1 cellular context compared by ENCODE assay signal in the genomic region with DNA sequence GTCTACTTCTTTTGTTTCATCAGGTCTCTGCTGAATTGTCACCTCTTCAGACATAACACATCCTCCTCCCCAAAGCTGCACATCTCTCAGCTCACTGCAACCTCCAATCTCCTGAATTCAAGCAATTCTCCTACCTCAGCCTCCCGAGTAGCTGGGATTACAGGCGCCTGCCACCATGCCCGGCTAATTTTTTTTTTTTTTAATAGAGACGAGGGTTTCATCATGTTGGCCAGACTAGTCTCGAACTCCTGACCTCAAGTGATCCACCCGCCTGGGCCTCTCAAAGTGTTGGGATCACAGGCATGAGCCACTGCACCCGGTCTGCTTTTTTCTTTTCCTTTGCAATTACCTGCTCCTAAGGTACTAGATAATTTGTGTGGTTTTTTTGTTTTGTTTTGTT.
A peak's percentile ranks its signal among the peaks of the same experiment; 100 is the strongest.
TF ChIP-seq lines count a peak whose summit lies in the region.
"Not testable (repeated sequence)": the region's sequence is repeated elsewhere in the genome, so short reads cannot be mapped to it uniquely, and the experiment has no call there.

No MANE protein-coding gene starts in this region.

TF ChIP-seq in K562, 482 proteins besides CTCF, POLR2A, EP300 and RAD21:
- TF ChIP-seq ATF7 (IDR thresholded peaks at IDR 0.05) (0 out of 2 replicates have a peak, but pooled peaks have one; percentile 37), EP400 (IDR thresholded peaks at IDR 0.05) (peak; percentile 10; the same call in 1 of the 2 replicates), BCOR (IDR thresholded peaks at IDR 0.05) (peak; percentile 37; the same call in 1 of the 2 replicates), LARP7 (IDR thresholded peaks at IDR 0.05) (peak; percentile 50; the same call in 1 of the 2 replicates), ZNF384 (IDR thresholded peaks at IDR 0.05; ENCODE audit: low read depth, low read length) (peak; percentile 64), HDGF (IDR thresholded peaks at IDR 0.05) (peak; percentile 35; the same call in 1 of the 2 replicates), CEBPG (CRISPR knock-in tag; IDR thresholded peaks at IDR 0.05) (peak; percentile 28; the same call in 1 of the 2 replicates), CEBPG (tag; conservative IDR thresholded peaks at IDR 0.05 in 1 of 2, IDR thresholded peaks at IDR 0.05 in 1 of 2) (peak; percentile 73 to 81), ZEB2 (IDR thresholded peaks at IDR 0.05) (0 out of 2 replicates have a peak, but pooled peaks have one; percentile 13), SMAD4 (CRISPR knock-in tag; conservative IDR thresholded peaks at IDR 0.05) (0 out of 2 replicates have a peak, but pooled peaks have one; percentile 7), TBP (optimal IDR thresholded peaks at IDR 0.05; ENCODE audit: low read depth, low read length) (peak; percentile 47), ZNF197 (CRISPR knock-in tag; IDR thresholded peaks at IDR 0.05; ENCODE audit: low read depth) (0 out of 2 replicates have a peak, but pooled peaks have one; percentile 22), CEBPB (tag; IDR thresholded peaks at IDR 0.05) (peak; percentile 75), CTBP1 (IDR thresholded peaks at IDR 0.05; ENCODE audit: borderline replicate concordance) (peak; percentile 20; the same call in 1 of the 2 replicates), ADNP (tag; IDR thresholded peaks at IDR 0.05) (peak; percentile 89)
- TF ChIP-seq, protein P1, sequence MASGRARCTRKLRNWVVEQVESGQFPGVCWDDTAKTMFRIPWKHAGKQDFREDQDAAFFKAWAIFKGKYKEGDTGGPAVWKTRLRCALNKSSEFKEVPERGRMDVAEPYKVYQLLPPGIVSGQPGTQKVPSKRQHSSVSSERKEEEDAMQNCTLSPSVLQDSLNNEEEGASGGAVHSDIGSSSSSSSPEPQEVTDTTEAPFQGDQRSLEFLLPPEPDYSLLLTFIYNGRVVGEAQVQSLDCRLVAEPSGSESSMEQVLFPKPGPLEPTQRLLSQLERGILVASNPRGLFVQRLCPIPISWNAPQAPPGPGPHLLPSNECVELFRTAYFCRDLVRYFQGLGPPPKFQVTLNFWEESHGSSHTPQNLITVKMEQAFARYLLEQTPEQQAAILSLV (tag; IDR thresholded peaks at IDR 0.05), result peak; percentile 55; the same call in 1 of the 2 replicates
- TF ChIP-seq, protein P2, sequence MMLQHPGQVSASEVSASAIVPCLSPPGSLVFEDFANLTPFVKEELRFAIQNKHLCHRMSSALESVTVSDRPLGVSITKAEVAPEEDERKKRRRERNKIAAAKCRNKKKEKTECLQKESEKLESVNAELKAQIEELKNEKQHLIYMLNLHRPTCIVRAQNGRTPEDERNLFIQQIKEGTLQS (IDR thresholded peaks at IDR 0.05), result peak; percentile 49; the same call in 1 of the 2 replicates
- TF ChIP-seq, protein P2 (CRISPR knock-in tag; conservative IDR thresholded peaks at IDR 0.05), result not testable (repeated sequence)
